ENCODE assay signal across 9 cellular contexts in genomic region chr18:24138281-24138883, GRCh38. TPM values are rescaled to one million over a fixed set of nuclear protein-coding genes. Genes with fewer than 3 reads are reported as not detected.
A peak's percentile ranks its signal among the peaks of the same experiment; 100 is the strongest.
DNase-seq lines count a peak whose midpoint lies in the region; TF ChIP-seq lines count a peak whose summit lies in the region.
"Had no signal": no experiment of that assay in that cellular context is flagged by ENCODE, and none has a peak within 500 bp of the region (broad histone marks: within the 10 kb centered on the region; RNA-seq: fewer than 3 reads in every experiment).

No MANE protein-coding gene starts in this region.

- no peak for TF ChIP-seq CTCF in fibroblast of villous mesenchyme (IDR thresholded peaks at IDR 0.05; ENCODE audit: insufficient read depth, low read depth, low read length)

- H3K4me3 ChIP-seq in SJSA1 (peak overlapping the region; percentile 46), fibroblast of villous mesenchyme (ENCODE audit: low read depth, low read length) (peak overlapping the region; percentile 58), skeletal muscle tissue (ENCODE audit: low read length in 3 of 3) (peak overlapping the region; percentile 61 to 74 (median 62))

- no peaks in the 10 kb centered on the region for H3K9me3 ChIP-seq in SJSA1 (replicated peaks)
- no peaks in the 10 kb centered on the region for H3K9me3 ChIP-seq in skeletal muscle tissue (ENCODE audit: control insufficient read depth in 3 of 3, low read length in 3 of 3)

- H3K27ac ChIP-seq in SJSA1 (0 out of 2 replicates have a peak overlapping the region, but pooled peaks have one; percentile 10), skeletal muscle tissue (ENCODE audit: low read depth, low read length) (no peak overlapping the region)
- H3K27ac ChIP-seq: 22Rv1 had no signal

- H3K36me3 ChIP-seq in SJSA1 (no peaks in the 10 kb centered on the region), skeletal muscle tissue (ENCODE audit: control insufficient read depth in 3 of 3, insufficient read depth in 3 of 3, low read length in 3 of 3) (no peaks in the 10 kb centered on the region)

- H3K4me1 ChIP-seq in SJSA1 (replicated peaks) (peaks cover 16% of the 10 kb centered on the region), skeletal muscle tissue (ENCODE audit: control insufficient read depth in 3 of 3, insufficient read depth in 3 of 3, low read length in 3 of 3) (peaks cover 0 to 4% (median 0%) of the 10 kb centered on the region in 3 donors)

- no peaks in the 10 kb centered on the region for H3K27me3 ChIP-seq in SJSA1 (replicated peaks)
- H3K27me3 ChIP-seq in skeletal muscle tissue (ENCODE audit: control insufficient read depth in 3 of 3, insufficient read depth in 3 of 3, low read length in 3 of 3) = peaks cover 0 to 6% (median 3%) of the 10 kb centered on the region in 3 donors

- peak; percentile 63 for DNase-seq in DMS53 (lab: John Stamatoyannopoulos, UW)
- DNase-seq in DMS53 treated with DMSO at 0.1 percent for 48 hours (lab: John Stamatoyannopoulos, UW; ENCODE audit: unreplicated experiment) = no peak
- no peak for DNase-seq in SJSA1 (ENCODE audit: low read depth in 1 of 2, low spot score in 2 of 2)
- no peak for DNase-seq in fibroblast of villous mesenchyme (ENCODE audit: low read depth)
- no peak for DNase-seq in SK-N-DZ (ENCODE audit: low spot score)
- DNase-seq in stimulated activated naive CD4-positive, alpha-beta T cell (lab: John Stamatoyannopoulos, UW) = no peak
- DNase-seq in NCI-H1930 (lab: John Stamatoyannopoulos, UW) = no peak

- H3K9ac ChIP-seq in skeletal muscle tissue (ENCODE audit: low read depth in 1 of 3, low read length in 3 of 3) = peak overlapping the region in 1 of 3 donors; percentile 23

RNA-seq across cellular contexts. Expression of gene CABYR, which starts 0.5 kb away (rescaled TPM):
- total RNA-seq in SJSA1 (2014; rRNA removed; shearing (Covaris generic)) = 9.3 and 9.5 TPM in 2 replicates
- total RNA-seq in fibroblast of villous mesenchyme (6.4 and 20.3 TPM in 2 replicates), skeletal muscle tissue (3.1 TPM)
- 7.0 and 8.4 TPM in 2 replicates for polyA plus RNA-seq in SK-N-DZ (2014; cell fraction: cytosol; rRNA removed)
- 5.5 and 7.7 TPM in 2 replicates for polyA plus RNA-seq in SK-N-DZ (2014; cell fraction: nucleus; rRNA removed)
